1 cellular context compared by ENCODE assay signal in the genomic region with DNA sequence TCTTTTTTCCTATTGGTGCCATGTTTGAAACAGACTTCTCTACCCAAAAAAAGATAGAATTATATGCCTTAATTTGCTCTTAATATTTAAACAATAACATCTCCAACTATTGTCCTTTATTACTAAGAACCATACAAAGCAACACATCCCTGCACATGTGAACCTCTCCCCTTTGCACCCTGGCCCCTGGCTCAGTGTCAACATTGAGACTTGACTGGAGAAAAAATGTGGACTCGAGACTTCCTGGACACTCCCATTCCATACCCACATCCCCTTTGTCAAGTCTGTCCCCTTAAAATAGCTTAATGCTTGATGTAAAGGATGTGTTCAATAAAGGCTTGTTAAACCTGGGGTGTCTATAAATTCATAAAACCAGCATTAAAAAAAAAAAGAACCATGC.
TF ChIP-seq lines count a peak whose summit lies in the region.

No MANE protein-coding gene starts in this region.

TF ChIP-seq in HepG2, 621 proteins besides CTCF, POLR2A, EP300 and RAD21 (continues in another document):
- no peak for TF ChIP-seq NFE2L1 (CRISPR knock-in tag; IDR thresholded peaks at IDR 0.05; ENCODE audit: borderline replicate concordance)
- TF ChIP-seq, protein P1, sequence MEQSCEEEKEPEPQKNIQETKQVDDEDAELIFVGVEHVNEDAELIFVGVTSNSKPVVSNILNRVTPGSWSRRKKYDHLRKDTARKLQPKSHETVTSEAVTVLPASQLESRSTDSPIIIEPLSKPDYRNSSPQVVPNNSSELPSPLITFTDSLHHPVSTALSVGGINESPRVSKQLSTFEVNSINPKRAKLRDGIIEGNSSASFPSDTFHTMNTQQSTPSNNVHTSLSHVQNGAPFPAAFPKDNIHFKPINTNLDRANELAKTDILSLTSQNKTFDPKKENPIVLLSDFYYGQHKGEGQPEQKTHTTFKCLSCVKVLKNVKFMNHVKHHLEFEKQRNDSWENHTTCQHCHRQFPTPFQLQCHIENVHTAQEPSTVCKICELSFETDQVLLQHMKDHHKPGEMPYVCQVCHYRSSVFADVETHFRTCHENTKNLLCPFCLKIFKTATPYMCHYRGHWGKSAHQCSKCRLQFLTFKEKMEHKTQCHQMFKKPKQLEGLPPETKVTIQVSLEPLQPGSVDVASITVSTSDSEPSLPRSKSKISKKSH (CRISPR knock-in tag; IDR thresholded peaks at IDR 0.05; ENCODE audit: borderline replicate concordance): no peak
- TF ChIP-seq PAWR (CRISPR knock-in tag; IDR thresholded peaks at IDR 0.05; ENCODE audit: borderline replicate concordance): no peak
- no peak for TF ChIP-seq PAX8 (CRISPR knock-in tag; IDR thresholded peaks at IDR 0.05; ENCODE audit: borderline replicate concordance)
- no peak for TF ChIP-seq ARNTL (CRISPR knock-in tag; IDR thresholded peaks at IDR 0.05)
- TF ChIP-seq TRIM24 (CRISPR knock-in tag; IDR thresholded peaks at IDR 0.05): no peak
- TF ChIP-seq, protein P2, sequence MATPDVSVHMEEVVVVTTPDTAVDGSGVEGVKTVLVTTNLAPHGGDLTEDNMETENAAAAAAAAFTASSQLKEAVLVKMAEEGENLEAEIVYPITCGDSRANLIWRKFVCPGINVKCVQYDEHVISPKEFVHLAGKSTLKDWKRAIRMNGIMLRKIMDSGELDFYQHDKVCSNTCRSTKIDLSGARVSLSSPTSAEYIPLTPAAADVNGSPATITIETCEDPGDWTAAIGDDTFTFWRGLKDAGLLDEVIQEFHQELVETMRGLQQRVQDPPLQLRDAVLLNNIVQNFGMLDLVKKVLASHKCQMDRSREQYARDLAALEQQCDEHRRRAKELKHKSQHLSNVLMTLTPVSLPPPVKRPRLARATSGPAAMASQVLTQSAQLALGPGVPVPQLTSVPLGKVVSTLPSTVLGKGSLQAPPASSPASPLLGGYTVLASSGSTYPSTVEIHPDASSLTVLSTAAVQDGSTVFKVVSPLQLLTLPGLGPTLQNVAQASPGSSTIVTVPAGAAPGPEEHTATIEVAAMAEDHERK (CRISPR knock-in tag; IDR thresholded peaks at IDR 0.05; ENCODE audit: low read depth): no peak
- TF ChIP-seq ZBTB20 (CRISPR knock-in tag; IDR thresholded peaks at IDR 0.05; ENCODE audit: borderline replicate concordance, low read depth): no peak
- no peak for TF ChIP-seq HMG20A (CRISPR knock-in tag; IDR thresholded peaks at IDR 0.05; ENCODE audit: borderline replicate concordance)
- TF ChIP-seq, protein P3, sequence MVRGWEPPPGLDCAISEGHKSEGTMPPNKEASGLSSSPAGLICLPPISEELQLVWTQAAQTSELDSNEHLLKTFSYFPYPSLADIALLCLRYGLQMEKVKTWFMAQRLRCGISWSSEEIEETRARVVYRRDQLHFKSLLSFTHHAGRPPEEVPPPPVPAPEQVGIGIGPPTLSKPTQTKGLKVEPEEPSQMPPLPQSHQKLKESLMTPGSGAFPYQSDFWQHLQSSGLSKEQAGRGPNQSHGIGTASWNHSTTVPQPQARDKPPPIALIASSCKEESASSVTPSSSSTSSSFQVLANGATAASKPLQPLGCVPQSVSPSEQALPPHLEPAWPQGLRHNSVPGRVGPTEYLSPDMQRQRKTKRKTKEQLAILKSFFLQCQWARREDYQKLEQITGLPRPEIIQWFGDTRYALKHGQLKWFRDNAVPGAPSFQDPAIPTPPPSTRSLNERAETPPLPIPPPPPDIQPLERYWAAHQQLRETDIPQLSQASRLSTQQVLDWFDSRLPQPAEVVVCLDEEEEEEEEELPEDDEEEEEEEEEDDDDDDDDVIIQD (CRISPR knock-in tag; IDR thresholded peaks at IDR 0.05; ENCODE audit: low read depth): peak; percentile 99
- no peak for TF ChIP-seq SMYD3 (CRISPR knock-in tag; IDR thresholded peaks at IDR 0.05)
- TF ChIP-seq BORCS8-MEF2B (CRISPR knock-in tag; IDR thresholded peaks at IDR 0.05): no peak
- TF ChIP-seq, protein P4, sequence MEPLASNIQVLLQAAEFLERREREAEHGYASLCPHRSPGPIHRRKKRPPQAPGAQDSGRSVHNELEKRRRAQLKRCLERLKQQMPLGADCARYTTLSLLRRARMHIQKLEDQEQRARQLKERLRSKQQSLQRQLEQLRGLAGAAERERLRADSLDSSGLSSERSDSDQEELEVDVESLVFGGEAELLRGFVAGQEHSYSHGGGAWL (CRISPR knock-in tag; IDR thresholded peaks at IDR 0.05): no peak
- TF ChIP-seq ZNF562 (CRISPR knock-in tag; IDR thresholded peaks at IDR 0.05; ENCODE audit: borderline replicate concordance): no peak
- TF ChIP-seq SP4 (CRISPR knock-in tag; IDR thresholded peaks at IDR 0.05): no peak
- no peak for TF ChIP-seq THAP11 (CRISPR knock-in tag; IDR thresholded peaks at IDR 0.05)
- no peak for TF ChIP-seq HDAC6 (IDR thresholded peaks at IDR 0.05; ENCODE audit: low read depth, low read length)
- TF ChIP-seq KAT7 (CRISPR knock-in tag; IDR thresholded peaks at IDR 0.05; ENCODE audit: borderline replicate concordance): no peak
- TF ChIP-seq, protein P5, sequence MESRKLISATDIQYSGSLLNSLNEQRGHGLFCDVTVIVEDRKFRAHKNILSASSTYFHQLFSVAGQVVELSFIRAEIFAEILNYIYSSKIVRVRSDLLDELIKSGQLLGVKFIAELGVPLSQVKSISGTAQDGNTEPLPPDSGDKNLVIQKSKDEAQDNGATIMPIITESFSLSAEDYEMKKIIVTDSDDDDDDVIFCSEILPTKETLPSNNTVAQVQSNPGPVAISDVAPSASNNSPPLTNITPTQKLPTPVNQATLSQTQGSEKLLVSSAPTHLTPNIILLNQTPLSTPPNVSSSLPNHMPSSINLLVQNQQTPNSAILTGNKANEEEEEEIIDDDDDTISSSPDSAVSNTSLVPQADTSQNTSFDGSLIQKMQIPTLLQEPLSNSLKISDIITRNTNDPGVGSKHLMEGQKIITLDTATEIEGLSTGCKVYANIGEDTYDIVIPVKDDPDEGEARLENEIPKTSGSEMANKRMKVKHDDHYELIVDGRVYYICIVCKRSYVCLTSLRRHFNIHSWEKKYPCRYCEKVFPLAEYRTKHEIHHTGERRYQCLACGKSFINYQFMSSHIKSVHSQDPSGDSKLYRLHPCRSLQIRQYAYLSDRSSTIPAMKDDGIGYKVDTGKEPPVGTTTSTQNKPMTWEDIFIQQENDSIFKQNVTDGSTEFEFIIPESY (CRISPR knock-in tag; IDR thresholded peaks at IDR 0.05): no peak
- TF ChIP-seq ZNF350 (CRISPR knock-in tag; IDR thresholded peaks at IDR 0.05; ENCODE audit: borderline replicate concordance, low read depth): no peak
- no peak for TF ChIP-seq SMARCE1 (IDR thresholded peaks at IDR 0.05; ENCODE audit: borderline replicate concordance)
- no peak for TF ChIP-seq ZNF891 (CRISPR knock-in tag; IDR thresholded peaks at IDR 0.05)
- TF ChIP-seq, protein P6, sequence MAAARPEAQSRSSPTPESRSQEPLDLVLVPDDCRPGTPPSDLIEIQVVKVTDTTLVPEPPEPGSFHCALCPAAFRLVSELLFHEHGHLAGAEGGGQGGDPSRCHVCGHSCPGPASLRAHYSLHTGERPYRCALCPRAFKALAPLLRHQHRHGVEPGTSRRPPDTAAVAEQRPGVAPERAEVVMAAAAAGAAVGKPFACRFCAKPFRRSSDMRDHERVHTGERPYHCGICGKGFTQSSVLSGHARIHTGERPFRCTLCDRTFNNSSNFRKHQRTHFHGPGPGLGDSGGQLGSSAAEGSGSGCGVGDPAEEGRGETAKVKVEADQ (CRISPR knock-in tag; IDR thresholded peaks at IDR 0.05; ENCODE audit: borderline replicate concordance): no peak
- TF ChIP-seq, protein P7, sequence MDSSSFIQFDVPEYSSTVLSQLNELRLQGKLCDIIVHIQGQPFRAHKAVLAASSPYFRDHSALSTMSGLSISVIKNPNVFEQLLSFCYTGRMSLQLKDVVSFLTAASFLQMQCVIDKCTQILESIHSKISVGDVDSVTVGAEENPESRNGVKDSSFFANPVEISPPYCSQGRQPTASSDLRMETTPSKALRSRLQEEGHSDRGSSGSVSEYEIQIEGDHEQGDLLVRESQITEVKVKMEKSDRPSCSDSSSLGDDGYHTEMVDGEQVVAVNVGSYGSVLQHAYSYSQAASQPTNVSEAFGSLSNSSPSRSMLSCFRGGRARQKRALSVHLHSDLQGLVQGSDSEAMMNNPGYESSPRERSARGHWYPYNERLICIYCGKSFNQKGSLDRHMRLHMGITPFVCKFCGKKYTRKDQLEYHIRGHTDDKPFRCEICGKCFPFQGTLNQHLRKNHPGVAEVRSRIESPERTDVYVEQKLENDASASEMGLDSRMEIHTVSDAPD (CRISPR knock-in tag; IDR thresholded peaks at IDR 0.05): no peak
- TF ChIP-seq, protein P8, sequence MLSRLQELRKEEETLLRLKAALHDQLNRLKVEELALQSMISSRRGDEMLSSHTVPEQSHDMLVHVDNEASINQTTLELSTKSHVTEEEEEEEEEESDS (CRISPR knock-in tag; IDR thresholded peaks at IDR 0.05; ENCODE audit: borderline replicate concordance): no peak
- TF ChIP-seq MED1 (CRISPR knock-in tag; IDR thresholded peaks at IDR 0.05): peak; percentile 27; the same call in 1 of the 2 replicates
- peak; percentile 59; the same call in 1 of the 2 replicates for TF ChIP-seq HNF4G (IDR thresholded peaks at IDR 0.05; ENCODE audit: borderline replicate concordance, low read depth, low read length)
- no peak for TF ChIP-seq HNF4G (CRISPR knock-in tag; IDR thresholded peaks at IDR 0.05; ENCODE audit: borderline replicate concordance, low read depth)
- no peak for TF ChIP-seq ATAD3A (CRISPR knock-in tag; IDR thresholded peaks at IDR 0.05)
- no peak for TF ChIP-seq ZNF317 (CRISPR knock-in tag; IDR thresholded peaks at IDR 0.05)
- TF ChIP-seq ZNF232 (CRISPR knock-in tag; IDR thresholded peaks at IDR 0.05; ENCODE audit: borderline replicate concordance): no peak
- no peak for TF ChIP-seq CCAR2 (optimal IDR thresholded peaks at IDR 0.05; ENCODE audit: low read depth, low read length)
- TF ChIP-seq EZH2 (conservative IDR thresholded peaks at IDR 0.05; ENCODE audit: low read depth, low read length): no peak
- peak; percentile 70; the same call in 1 of the 2 replicates for TF ChIP-seq ETV5 (CRISPR knock-in tag; IDR thresholded peaks at IDR 0.05; ENCODE audit: borderline replicate concordance)
- TF ChIP-seq, protein P9, sequence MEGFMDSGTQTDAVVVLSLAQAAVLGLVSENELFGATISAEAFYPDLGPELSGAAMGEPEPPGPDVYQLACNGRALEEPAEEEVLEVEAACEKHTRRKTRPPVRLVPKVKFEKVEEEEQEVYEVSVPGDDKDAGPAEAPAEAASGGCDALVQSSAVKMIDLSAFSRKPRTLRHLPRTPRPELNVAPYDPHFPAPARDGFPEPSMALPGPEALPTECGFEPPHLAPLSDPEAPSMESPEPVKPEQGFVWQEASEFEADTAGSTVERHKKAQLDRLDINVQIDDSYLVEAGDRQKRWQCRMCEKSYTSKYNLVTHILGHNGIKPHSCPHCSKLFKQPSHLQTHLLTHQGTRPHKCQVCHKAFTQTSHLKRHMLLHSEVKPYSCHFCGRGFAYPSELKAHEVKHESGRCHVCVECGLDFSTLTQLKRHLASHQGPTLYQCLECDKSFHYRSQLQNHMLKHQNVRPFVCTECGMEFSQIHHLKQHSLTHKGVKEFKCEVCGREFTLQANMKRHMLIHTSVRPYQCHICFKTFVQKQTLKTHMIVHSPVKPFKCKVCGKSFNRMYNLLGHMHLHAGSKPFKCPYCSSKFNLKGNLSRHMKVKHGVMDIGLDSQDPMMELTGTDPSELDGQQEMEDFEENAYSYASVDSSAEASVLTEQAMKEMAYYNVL (CRISPR knock-in tag; IDR thresholded peaks at IDR 0.05; ENCODE audit: borderline replicate concordance): no peak
- TF ChIP-seq MIER2 (CRISPR knock-in tag; IDR thresholded peaks at IDR 0.05): no peak
- TF ChIP-seq, protein P10, sequence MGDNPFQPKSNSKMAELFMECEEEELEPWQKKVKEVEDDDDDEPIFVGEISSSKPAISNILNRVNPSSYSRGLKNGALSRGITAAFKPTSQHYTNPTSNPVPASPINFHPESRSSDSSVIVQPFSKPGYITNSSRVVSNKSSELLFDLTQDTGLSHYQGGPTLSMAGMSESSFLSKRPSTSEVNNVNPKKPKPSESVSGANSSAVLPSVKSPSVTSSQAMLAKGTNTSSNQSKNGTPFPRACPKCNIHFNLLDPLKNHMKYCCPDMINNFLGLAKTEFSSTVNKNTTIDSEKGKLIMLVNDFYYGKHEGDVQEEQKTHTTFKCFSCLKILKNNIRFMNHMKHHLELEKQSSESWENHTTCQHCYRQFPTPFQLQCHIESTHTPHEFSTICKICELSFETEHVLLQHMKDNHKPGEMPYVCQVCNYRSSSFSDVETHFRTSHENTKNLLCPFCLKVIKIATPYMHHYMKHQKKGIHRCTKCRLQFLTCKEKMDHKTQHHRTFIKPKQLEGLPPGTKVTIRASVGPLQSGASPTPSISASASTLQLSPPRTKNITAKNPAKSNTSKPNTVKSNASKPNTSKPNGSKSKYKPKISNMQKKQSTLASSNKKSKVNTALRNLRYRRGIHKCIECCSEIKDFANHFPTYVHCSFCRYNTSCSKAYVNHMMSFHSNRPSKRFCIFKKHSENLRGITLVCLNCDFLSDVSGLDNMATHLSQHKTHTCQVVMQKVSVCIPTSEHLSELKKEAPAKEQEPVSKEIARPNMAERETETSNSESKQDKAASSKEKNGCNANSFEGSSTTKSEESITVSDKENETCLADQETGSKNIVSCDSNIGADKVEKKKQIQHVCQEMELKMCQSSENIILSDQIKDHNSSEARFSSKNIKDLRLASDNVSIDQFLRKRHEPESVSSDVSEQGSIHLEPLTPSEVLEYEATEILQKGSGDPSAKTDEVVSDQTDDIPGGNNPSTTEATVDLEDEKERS (CRISPR knock-in tag; IDR thresholded peaks at IDR 0.05): no peak
- TF ChIP-seq HNF4A (CRISPR knock-in tag; IDR thresholded peaks at IDR 0.05): peak; percentile 78
- no peak for TF ChIP-seq SIN3B (IDR thresholded peaks at IDR 0.05; ENCODE audit: low read length)
- TF ChIP-seq PHB2 (IDR thresholded peaks at IDR 0.05; ENCODE audit: partially characterized antibody): no peak
- TF ChIP-seq, protein P11, sequence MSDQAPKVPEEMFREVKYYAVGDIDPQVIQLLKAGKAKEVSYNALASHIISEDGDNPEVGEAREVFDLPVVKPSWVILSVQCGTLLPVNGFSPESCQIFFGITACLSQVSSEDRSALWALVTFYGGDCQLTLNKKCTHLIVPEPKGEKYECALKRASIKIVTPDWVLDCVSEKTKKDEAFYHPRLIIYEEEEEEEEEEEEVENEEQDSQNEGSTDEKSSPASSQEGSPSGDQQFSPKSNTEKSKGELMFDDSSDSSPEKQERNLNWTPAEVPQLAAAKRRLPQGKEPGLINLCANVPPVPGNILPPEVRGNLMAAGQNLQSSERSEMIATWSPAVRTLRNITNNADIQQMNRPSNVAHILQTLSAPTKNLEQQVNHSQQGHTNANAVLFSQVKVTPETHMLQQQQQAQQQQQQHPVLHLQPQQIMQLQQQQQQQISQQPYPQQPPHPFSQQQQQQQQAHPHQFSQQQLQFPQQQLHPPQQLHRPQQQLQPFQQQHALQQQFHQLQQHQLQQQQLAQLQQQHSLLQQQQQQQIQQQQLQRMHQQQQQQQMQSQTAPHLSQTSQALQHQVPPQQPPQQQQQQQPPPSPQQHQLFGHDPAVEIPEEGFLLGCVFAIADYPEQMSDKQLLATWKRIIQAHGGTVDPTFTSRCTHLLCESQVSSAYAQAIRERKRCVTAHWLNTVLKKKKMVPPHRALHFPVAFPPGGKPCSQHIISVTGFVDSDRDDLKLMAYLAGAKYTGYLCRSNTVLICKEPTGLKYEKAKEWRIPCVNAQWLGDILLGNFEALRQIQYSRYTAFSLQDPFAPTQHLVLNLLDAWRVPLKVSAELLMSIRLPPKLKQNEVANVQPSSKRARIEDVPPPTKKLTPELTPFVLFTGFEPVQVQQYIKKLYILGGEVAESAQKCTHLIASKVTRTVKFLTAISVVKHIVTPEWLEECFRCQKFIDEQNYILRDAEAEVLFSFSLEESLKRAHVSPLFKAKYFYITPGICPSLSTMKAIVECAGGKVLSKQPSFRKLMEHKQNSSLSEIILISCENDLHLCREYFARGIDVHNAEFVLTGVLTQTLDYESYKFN (CRISPR knock-in tag; conservative IDR thresholded peaks at IDR 0.05): peak; percentile 70
- no peak for TF ChIP-seq PPARG (CRISPR knock-in tag; conservative IDR thresholded peaks at IDR 0.05)
- TF ChIP-seq TGIF2 (CRISPR knock-in tag; IDR thresholded peaks at IDR 0.05): no peak
- no peak for TF ChIP-seq SMARCC2 (IDR thresholded peaks at IDR 0.05)
